1 cellular context compared by ENCODE assay signal in the genomic region with DNA sequence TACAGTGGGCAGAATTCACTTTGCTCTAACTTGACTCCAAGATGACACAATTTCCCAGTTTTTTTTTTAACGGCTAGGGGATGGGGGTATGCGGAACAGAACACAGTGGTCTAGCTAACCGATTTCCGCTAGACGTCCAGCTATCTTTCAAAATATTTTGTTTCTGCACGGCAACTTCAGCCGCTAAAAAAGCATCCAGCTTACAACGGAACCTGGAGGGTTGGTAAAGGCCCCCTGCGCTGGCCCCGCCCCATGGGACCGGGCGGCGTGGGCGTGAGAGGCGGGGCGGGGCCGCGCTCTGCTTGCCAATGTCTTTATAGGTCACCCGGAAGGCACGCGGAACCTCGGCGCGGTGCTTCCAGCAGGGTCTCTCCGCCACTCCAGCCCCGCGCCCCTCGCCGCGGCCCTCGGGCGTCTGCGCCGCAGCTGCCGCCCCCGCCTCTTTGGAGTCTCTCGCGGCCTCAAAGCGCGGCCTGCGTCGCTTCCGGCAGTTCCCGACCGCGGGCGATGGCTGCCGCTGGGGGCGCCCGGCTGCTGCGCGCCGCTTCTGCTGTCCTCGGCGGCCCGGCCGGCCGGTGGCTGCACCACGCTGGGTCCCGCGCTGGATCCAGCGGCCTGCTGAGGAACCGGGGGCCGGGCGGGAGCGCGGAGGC.
A peak's percentile ranks its signal among the peaks of the same experiment; 100 is the strongest.
TF ChIP-seq lines count a peak whose summit lies in the region.

TSS of gene FDX1 (plus strand) at position 335 of the 653 bp plus-strand sequence. CDS start at position 508, 173 bp downstream.

TF ChIP-seq in HepG2, 621 proteins besides CTCF, POLR2A, EP300 and RAD21 (continued from another document and continues in another):
- no peak; the same call in 1 of the 2 replicates for TF ChIP-seq TBX2 (CRISPR knock-in tag; IDR thresholded peaks at IDR 0.05; ENCODE audit: borderline replicate concordance)
- no peak for TF ChIP-seq THAP9 (CRISPR knock-in tag; IDR thresholded peaks at IDR 0.05; ENCODE audit: borderline replicate concordance)
- TF ChIP-seq PBX3 (CRISPR knock-in tag; IDR thresholded peaks at IDR 0.05; ENCODE audit: borderline replicate concordance): no peak
- TF ChIP-seq, protein P1, sequence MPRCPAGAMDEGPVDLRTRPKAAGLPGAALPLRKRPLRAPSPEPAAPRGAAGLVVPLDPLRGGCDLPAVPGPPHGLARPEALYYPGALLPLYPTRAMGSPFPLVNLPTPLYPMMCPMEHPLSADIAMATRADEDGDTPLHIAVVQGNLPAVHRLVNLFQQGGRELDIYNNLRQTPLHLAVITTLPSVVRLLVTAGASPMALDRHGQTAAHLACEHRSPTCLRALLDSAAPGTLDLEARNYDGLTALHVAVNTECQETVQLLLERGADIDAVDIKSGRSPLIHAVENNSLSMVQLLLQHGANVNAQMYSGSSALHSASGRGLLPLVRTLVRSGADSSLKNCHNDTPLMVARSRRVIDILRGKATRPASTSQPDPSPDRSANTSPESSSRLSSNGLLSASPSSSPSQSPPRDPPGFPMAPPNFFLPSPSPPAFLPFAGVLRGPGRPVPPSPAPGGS (CRISPR knock-in tag; IDR thresholded peaks at IDR 0.05): peak; percentile 40
- TF ChIP-seq MBD4 (IDR thresholded peaks at IDR 0.05; ENCODE audit: borderline replicate concordance, low read length): no peak
- TF ChIP-seq ZNF329 (CRISPR knock-in tag; IDR thresholded peaks at IDR 0.05; ENCODE audit: low read depth): peak; percentile 75
- TF ChIP-seq ZNF180 (CRISPR knock-in tag; IDR thresholded peaks at IDR 0.05; ENCODE audit: borderline replicate concordance, low read depth): no peak
- TF ChIP-seq ZNF773 (CRISPR knock-in tag; IDR thresholded peaks at IDR 0.05; ENCODE audit: borderline replicate concordance): no peak
- 0 out of 2 replicates have a peak, but pooled peaks have one; percentile 20 for TF ChIP-seq FOXA3 (CRISPR knock-in tag; IDR thresholded peaks at IDR 0.05)
- TF ChIP-seq, protein P2, sequence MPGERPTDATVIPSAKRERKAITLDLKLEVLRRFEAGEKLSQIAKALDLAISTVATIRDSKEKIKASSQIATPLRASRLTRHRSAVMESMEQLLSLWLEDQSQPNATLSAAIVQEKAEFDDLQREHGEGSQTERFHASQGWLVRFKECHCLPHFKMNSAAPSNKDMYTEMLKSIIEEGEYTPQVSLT (CRISPR knock-in tag; IDR thresholded peaks at IDR 0.05; ENCODE audit: borderline replicate concordance, low read depth): no peak
- peak; percentile 92 for TF ChIP-seq YEATS4 (CRISPR knock-in tag; IDR thresholded peaks at IDR 0.05; ENCODE audit: borderline replicate concordance)
- no peak for TF ChIP-seq KAT8 (CRISPR knock-in tag; IDR thresholded peaks at IDR 0.05)
- TF ChIP-seq ZFAT (CRISPR knock-in tag; conservative IDR thresholded peaks at IDR 0.05): peak; percentile 26; the same call in 1 of the 2 replicates
- TF ChIP-seq SRF (IDR thresholded peaks at IDR 0.05; ENCODE audit: low read depth, low read length): no peak
- TF ChIP-seq MTF1 (CRISPR knock-in tag; IDR thresholded peaks at IDR 0.05): no peak
- TF ChIP-seq MXI1 (IDR thresholded peaks at IDR 0.05; ENCODE audit: borderline replicate concordance, low read depth, low read length): no peak
- TF ChIP-seq, protein P3, sequence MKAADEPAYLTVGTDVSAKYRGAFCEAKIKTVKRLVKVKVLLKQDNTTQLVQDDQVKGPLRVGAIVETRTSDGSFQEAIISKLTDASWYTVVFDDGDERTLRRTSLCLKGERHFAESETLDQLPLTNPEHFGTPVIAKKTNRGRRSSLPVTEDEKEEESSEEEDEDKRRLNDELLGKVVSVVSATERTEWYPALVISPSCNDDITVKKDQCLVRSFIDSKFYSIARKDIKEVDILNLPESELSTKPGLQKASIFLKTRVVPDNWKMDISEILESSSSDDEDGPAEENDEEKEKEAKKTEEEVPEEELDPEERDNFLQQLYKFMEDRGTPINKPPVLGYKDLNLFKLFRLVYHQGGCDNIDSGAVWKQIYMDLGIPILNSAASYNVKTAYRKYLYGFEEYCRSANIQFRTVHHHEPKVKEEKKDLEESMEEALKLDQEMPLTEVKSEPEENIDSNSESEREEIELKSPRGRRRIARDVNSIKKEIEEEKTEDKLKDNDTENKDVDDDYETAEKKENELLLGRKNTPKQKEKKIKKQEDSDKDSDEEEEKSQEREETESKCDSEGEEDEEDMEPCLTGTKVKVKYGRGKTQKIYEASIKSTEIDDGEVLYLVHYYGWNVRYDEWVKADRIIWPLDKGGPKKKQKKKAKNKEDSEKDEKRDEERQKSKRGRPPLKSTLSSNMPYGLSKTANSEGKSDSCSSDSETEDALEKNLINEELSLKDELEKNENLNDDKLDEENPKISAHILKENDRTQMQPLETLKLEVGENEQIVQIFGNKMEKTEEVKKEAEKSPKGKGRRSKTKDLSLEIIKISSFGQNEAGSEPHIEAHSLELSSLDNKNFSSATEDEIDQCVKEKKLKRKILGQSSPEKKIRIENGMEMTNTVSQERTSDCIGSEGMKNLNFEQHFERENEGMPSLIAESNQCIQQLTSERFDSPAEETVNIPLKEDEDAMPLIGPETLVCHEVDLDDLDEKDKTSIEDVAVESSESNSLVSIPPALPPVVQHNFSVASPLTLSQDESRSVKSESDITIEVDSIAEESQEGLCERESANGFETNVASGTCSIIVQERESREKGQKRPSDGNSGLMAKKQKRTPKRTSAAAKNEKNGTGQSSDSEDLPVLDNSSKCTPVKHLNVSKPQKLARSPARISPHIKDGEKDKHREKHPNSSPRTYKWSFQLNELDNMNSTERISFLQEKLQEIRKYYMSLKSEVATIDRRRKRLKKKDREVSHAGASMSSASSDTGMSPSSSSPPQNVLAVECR (CRISPR knock-in tag; IDR thresholded peaks at IDR 0.05; ENCODE audit: borderline replicate concordance): peak; percentile 70; the same call in 1 of the 2 replicates
- no peak for TF ChIP-seq ZC3H13 (CRISPR knock-in tag; IDR thresholded peaks at IDR 0.05)
- no peak for TF ChIP-seq ZNF614 (CRISPR knock-in tag; IDR thresholded peaks at IDR 0.05; ENCODE audit: borderline replicate concordance)
- TF ChIP-seq KDM1A (CRISPR knock-in tag; IDR thresholded peaks at IDR 0.05): no peak
- TF ChIP-seq ZBTB7A (CRISPR knock-in tag; IDR thresholded peaks at IDR 0.05): peak; percentile 78
- TF ChIP-seq CENPT (CRISPR knock-in tag; IDR thresholded peaks at IDR 0.05; ENCODE audit: low read depth): 0 out of 2 replicates have a peak, but pooled peaks have one; percentile 62
- TF ChIP-seq, protein P4, sequence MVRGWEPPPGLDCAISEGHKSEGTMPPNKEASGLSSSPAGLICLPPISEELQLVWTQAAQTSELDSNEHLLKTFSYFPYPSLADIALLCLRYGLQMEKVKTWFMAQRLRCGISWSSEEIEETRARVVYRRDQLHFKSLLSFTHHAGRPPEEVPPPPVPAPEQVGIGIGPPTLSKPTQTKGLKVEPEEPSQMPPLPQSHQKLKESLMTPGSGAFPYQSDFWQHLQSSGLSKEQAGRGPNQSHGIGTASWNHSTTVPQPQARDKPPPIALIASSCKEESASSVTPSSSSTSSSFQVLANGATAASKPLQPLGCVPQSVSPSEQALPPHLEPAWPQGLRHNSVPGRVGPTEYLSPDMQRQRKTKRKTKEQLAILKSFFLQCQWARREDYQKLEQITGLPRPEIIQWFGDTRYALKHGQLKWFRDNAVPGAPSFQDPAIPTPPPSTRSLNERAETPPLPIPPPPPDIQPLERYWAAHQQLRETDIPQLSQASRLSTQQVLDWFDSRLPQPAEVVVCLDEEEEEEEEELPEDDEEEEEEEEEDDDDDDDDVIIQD (CRISPR knock-in tag; IDR thresholded peaks at IDR 0.05; ENCODE audit: low read depth): no peak
- no peak for TF ChIP-seq ATAD3A (CRISPR knock-in tag; IDR thresholded peaks at IDR 0.05)
- TF ChIP-seq TCF7 (IDR thresholded peaks at IDR 0.05; ENCODE audit: low read depth): no peak
- no peak; the same call in 1 of the 2 replicates for TF ChIP-seq ZNF343 (CRISPR knock-in tag; IDR thresholded peaks at IDR 0.05)
- no peak for TF ChIP-seq KDM5B (CRISPR knock-in tag; IDR thresholded peaks at IDR 0.05; ENCODE audit: borderline replicate concordance)
- TF ChIP-seq FOXJ3 (CRISPR knock-in tag; IDR thresholded peaks at IDR 0.05; ENCODE audit: borderline replicate concordance): no peak
- no peak; the same call in 1 of the 2 replicates for TF ChIP-seq ZNF772 (CRISPR knock-in tag; IDR thresholded peaks at IDR 0.05)
- TF ChIP-seq MAX (IDR thresholded peaks at IDR 0.05): peak; percentile 70
- TF ChIP-seq ZNF790 (CRISPR knock-in tag; IDR thresholded peaks at IDR 0.05; ENCODE audit: borderline replicate concordance): no peak
- TF ChIP-seq U2AF2 (IDR thresholded peaks at IDR 0.05; ENCODE audit: low read depth, low read length): no peak
- TF ChIP-seq RORA (CRISPR knock-in tag; IDR thresholded peaks at IDR 0.05): no peak
- no peak for TF ChIP-seq ZNF512 (CRISPR knock-in tag; IDR thresholded peaks at IDR 0.05)
- TF ChIP-seq ZSCAN12 (CRISPR knock-in tag; IDR thresholded peaks at IDR 0.05): no peak
- no peak for TF ChIP-seq SRSF9 (IDR thresholded peaks at IDR 0.05; ENCODE audit: borderline replicate concordance, insufficient read depth, low read depth, low read length, poor library complexity, severe bottlenecking)
- TF ChIP-seq, protein P5, sequence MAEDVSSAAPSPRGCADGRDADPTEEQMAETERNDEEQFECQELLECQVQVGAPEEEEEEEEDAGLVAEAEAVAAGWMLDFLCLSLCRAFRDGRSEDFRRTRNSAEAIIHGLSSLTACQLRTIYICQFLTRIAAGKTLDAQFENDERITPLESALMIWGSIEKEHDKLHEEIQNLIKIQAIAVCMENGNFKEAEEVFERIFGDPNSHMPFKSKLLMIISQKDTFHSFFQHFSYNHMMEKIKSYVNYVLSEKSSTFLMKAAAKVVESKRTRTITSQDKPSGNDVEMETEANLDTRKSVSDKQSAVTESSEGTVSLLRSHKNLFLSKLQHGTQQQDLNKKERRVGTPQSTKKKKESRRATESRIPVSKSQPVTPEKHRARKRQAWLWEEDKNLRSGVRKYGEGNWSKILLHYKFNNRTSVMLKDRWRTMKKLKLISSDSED (CRISPR knock-in tag; IDR thresholded peaks at IDR 0.05): no peak
- TF ChIP-seq ZNF296 (CRISPR knock-in tag; conservative IDR thresholded peaks at IDR 0.05): no peak
- no peak for TF ChIP-seq ZMYM3 (CRISPR knock-in tag; IDR thresholded peaks at IDR 0.05)
- TF ChIP-seq, protein P6, sequence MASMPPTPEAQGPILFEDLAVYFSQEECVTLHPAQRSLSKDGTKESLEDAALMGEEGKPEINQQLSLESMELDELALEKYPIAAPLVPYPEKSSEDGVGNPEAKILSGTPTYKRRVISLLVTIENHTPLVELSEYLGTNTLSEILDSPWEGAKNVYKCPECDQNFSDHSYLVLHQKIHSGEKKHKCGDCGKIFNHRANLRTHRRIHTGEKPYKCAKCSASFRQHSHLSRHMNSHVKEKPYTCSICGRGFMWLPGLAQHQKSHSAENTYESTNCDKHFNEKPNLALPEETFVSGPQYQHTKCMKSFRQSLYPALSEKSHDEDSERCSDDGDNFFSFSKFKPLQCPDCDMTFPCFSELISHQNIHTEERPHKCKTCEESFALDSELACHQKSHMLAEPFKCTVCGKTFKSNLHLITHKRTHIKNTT (CRISPR knock-in tag; IDR thresholded peaks at IDR 0.05): no peak
- TF ChIP-seq, protein P7, sequence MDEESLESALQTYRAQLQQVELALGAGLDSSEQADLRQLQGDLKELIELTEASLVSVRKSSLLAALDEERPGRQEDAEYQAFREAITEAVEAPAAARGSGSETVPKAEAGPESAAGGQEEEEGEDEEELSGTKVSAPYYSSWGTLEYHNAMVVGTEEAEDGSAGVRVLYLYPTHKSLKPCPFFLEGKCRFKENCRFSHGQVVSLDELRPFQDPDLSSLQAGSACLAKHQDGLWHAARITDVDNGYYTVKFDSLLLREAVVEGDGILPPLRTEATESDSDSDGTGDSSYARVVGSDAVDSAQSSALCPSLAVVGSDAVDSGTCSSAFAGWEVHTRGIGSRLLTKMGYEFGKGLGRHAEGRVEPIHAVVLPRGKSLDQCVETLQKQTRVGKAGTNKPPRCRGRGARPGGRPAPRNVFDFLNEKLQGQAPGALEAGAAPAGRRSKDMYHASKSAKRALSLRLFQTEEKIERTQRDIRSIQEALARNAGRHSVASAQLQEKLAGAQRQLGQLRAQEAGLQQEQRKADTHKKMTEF (CRISPR knock-in tag; IDR thresholded peaks at IDR 0.05): no peak
- no peak for TF ChIP-seq PAWR (CRISPR knock-in tag; IDR thresholded peaks at IDR 0.05; ENCODE audit: borderline replicate concordance)
- TF ChIP-seq ZNF24 (IDR thresholded peaks at IDR 0.05): no peak
- no peak for TF ChIP-seq ZNF367 (CRISPR knock-in tag; IDR thresholded peaks at IDR 0.05; ENCODE audit: borderline replicate concordance)
